Comparison of ENCODE assay signal across 25 cellular contexts in genomic region chr16:57432989-57433388, GRCh38. TPM values are rescaled to one million over a fixed set of nuclear protein-coding genes. Genes with fewer than 3 reads are reported as not detected.
DNase-seq lines count a peak whose midpoint lies in the region; ATAC-seq, FAIRE-seq and TF ChIP-seq lines count a peak whose summit lies in the region.
"Had no signal": no experiment of that assay in that cellular context is flagged by ENCODE, and none has a peak within 500 bp of the region (broad histone marks: within the 10 kb centered on the region; RNA-seq: fewer than 3 reads in every experiment).

No MANE protein-coding gene starts in this region.

- no peak for TF ChIP-seq RAD21 in HepG2 (CRISPR knock-in tag; IDR thresholded peaks at IDR 0.05)

- no peaks in the 10 kb centered on the region for H3K79me2 ChIP-seq in HepG2 (ENCODE audit: insufficient read depth, low read length)

- peak overlapping the region; percentile 9 for H3K27ac ChIP-seq in HepG2 (ENCODE audit: extremely low read length, insufficient read depth, low read length)
- no peak overlapping the region for H3K27ac ChIP-seq in right lobe of liver
- peak overlapping the region; percentile 81 for H3K27ac ChIP-seq in thymus (ENCODE audit: low read depth)

- 100% methylated on average over 3 of the region's 3 CpGs for WGBS in HepG2 (ENCODE audit: low lambda C conversion rate)
- WGBS in right lobe of liver (ENCODE audit: insufficient coverage, low coverage, low lambda C conversion rate, missing lambda C conversion rate) = 93% methylated on average over 3 of the region's 3 CpGs
- WGBS in thymus = 96% methylated on average over 3 of the region's 3 CpGs

- H4K20me1 ChIP-seq in HepG2 (ENCODE audit: insufficient read depth, low read length) = no peaks in the 10 kb centered on the region

- H3K4me1 Mint-ChIP-seq in activated CD4-positive, alpha-beta T cell treated with anti-CD3 and anti-CD28 coated beads, Interleukin-2, amount 10 ng/mL, durations not matched to agents 7 days and 5 days = peaks cover 17% of the 10 kb centered on the region

- peak overlapping the region; percentile 31 for H3K27ac Mint-ChIP-seq in activated CD4-positive, alpha-beta T cell treated with anti-CD3 and anti-CD28 coated beads, Interleukin-2, amount 10 ng/mL, durations not matched to agents 7 days and 5 days

- no peak overlapping the region for H3K4me3 Mint-ChIP-seq in activated CD4-positive, alpha-beta T cell treated with anti-CD3 and anti-CD28 coated beads, Interleukin-2, amount 10 ng/mL, durations not matched to agents 7 days and 5 days

- in situ Hi-C loops in HepG2 (cut with HindIII; ENCODE audit: extremely low pct_ligation_motif_present, low pct_unique_long_range_greater_than_20kb) = no loop called here

- no peaks in the 10 kb centered on the region for H3K27me3 Mint-ChIP-seq in activated CD4-positive, alpha-beta T cell treated with anti-CD3 and anti-CD28 coated beads, Interleukin-2, amount 10 ng/mL, durations not matched to agents 7 days and 5 days

- ATAC-seq in HepG2 = peak; percentile 38
- ATAC-seq in right lobe of liver = no peak
- peak; percentile 54 for ATAC-seq in esophagus mucosa
- no peak for ATAC-seq in HG03378 (IDR thresholded peaks at IDR 0.05; ENCODE audit: unreplicated experiment)

- H3K4me2 ChIP-seq in HepG2 (ENCODE audit: low read depth, low read length) = no peak overlapping the region

- peaks cover 60% of the 10 kb centered on the region for H3K36me3 Mint-ChIP-seq in activated CD4-positive, alpha-beta T cell treated with anti-CD3 and anti-CD28 coated beads, Interleukin-2, amount 10 ng/mL, durations not matched to agents 7 days and 5 days (ENCODE audit: low read depth)

- intact Hi-C loops in HepG2 (cut with micrococcal nuclease; ENCODE audit: unreplicated experiment) = no loop called here
- intact Hi-C loops in right lobe of liver (cut with DNase I) = no loop called here

- CTCF ChIA-PET in activated CD4-positive, alpha-beta T cell treated with anti-CD3 and anti-CD28 coated beads, Interleukin-2, amount 10 ng/mL, durations not matched to agents 7 days and 5 days (lab: Charles Lee) = interaction anchor here (1.0 to 2.8 kb wide), 5 partner anchors 10 to 33 kb away, joined by 3 to 14 read pairs (median 5); partner anchors contain the start of genes CIAPIN1, COQ9 and POLR2C
- CTCF ChIA-PET in HepG2 (lab: Yijun Ruan, JAX; ENCODE audit: low intra/inter-chr PET ratio, low total read pairs) = interaction anchor here (1.2 kb wide), 1 partner anchor 14 kb away, joined by 4 read pairs; no protein-coding TSS in a partner anchor

- TF ChIP-seq EP300 in HepG2 (IDR thresholded peaks at IDR 0.05; ENCODE audit: low read depth in 2 of 2, low read length in 2 of 2) (no peak), HepG2 (CRISPR knock-in tag; IDR thresholded peaks at IDR 0.05; ENCODE audit: borderline replicate concordance) (no peak)

- H3K27me3 ChIP-seq in HepG2 (ENCODE audit: control insufficient read depth in 1 of 2, insufficient read depth in 2 of 2, low read length in 2 of 2) = no peaks in the 10 kb centered on the region
- no peaks in the 10 kb centered on the region for H3K27me3 ChIP-seq in right lobe of liver
- H3K27me3 ChIP-seq in thymus (ENCODE audit: control insufficient read depth, insufficient read depth) = no peaks in the 10 kb centered on the region
- H3K27me3 ChIP-seq: Peyer's patch had no signal

- TF ChIP-seq CTCF in HepG2 (CRISPR knock-in tag; IDR thresholded peaks at IDR 0.05) (no peak), right lobe of liver (IDR thresholded peaks at IDR 0.05) (no peak)

- H3K36me3 ChIP-seq in HepG2 (replicated peaks in 1 of 2; ENCODE audit: control insufficient read depth in 1 of 2, insufficient read depth in 2 of 2, low read length in 2 of 2) (peaks cover 31 to 77% of the 10 kb centered on the region in 2 experiments), right lobe of liver (peaks cover 3 to 93% (median 57%) of the 10 kb centered on the region in 4 donors), thymus (ENCODE audit: control insufficient read depth, insufficient read depth) (peaks cover 59% of the 10 kb centered on the region)

- no peaks in the 10 kb centered on the region for H3K9me3 Mint-ChIP-seq in activated CD4-positive, alpha-beta T cell treated with anti-CD3 and anti-CD28 coated beads, Interleukin-2, amount 10 ng/mL, durations not matched to agents 7 days and 5 days

- BruUV-seq in HepG2 (replicated peaks; lab: Mats Ljungman, UMichigan) = no TSS peak

- H3K9me3 ChIP-seq in HepG2 (ENCODE audit: low read length) (no peaks in the 10 kb centered on the region), right lobe of liver (no peaks in the 10 kb centered on the region), thymus (ENCODE audit: control insufficient read depth) (no peaks in the 10 kb centered on the region)
- H3K9me3 ChIP-seq: Peyer's patch had no signal

- FAIRE-seq in HepG2 (lab: Jason Lieb, UNC) = no peak
- FAIRE-seq: D721Med had no signal

- H3K4me3 ChIP-seq in HepG2 (replicated peaks in 1 of 3; ENCODE audit: insufficient read depth in 1 of 3, low read depth in 2 of 3, low read length in 3 of 3) (no peak overlapping the region), right lobe of liver (no peak overlapping the region), thymus (ENCODE audit: low read length) (no peak overlapping the region)
- H3K4me3 ChIP-seq: Peyer's patch had no signal

- H3K4me1 ChIP-seq in HepG2 (ENCODE audit: insufficient read depth, low read length) (peaks cover 16% of the 10 kb centered on the region), right lobe of liver (peaks cover 0 to 9% (median 0%) of the 10 kb centered on the region in 4 donors), thymus (ENCODE audit: control insufficient read depth, insufficient read depth, low read length) (peaks cover 23% of the 10 kb centered on the region)
- H3K4me1 ChIP-seq: Peyer's patch had no signal

- H2AFZ ChIP-seq in HepG2 (ENCODE audit: low read length) = no peak overlapping the region

- POLR2A ChIA-PET in activated CD4-positive, alpha-beta T cell treated with anti-CD3 and anti-CD28 coated beads, Interleukin-2, amount 10 ng/mL, durations not matched to agents 7 days and 5 days (lab: Charles Lee) = no interaction called here
- POLR2A ChIA-PET in HepG2 (lab: Yijun Ruan, JAX) = interaction anchor here (1.0 to 3.0 kb wide), 8 partner anchors 14 to 247 kb away, joined by 3 to 44 read pairs (median 5); partner anchors contain the start of genes CIAPIN1, COQ9, CX3CL1 and POLR2C

- H3K9ac ChIP-seq in HepG2 (ENCODE audit: insufficient read depth, low read depth, low read length) = no peak overlapping the region

- no peak for DNase-seq in activated CD4-positive, alpha-beta T cell treated with anti-CD3 and anti-CD28 coated beads, Interleukin-2, amount 10 ng/mL, durations not matched to agents 7 days and 5 days
- DNase-seq in activated CD4-positive, alpha-beta T cell treated with anti-CD3 and anti-CD28 coated beads, Interleukin-2, amount 50 U/mL, for 48 hours = no peak
- no peak for DNase-seq in HepG2 (ENCODE audit: low spot score)
- DNase-seq in right lobe of liver = no peak
- DNase-seq in NCI-H510A treated with DMSO at 0.1 percent for 48 hours (lab: John Stamatoyannopoulos, UW) = no peak
- DNase-seq: AML-193, C1 segment of cervical spinal cord, EL, Karpas-422, MV-4-11, NCI-H1105 treated with DMSO at 0.1 percent for 48 hours, NCI-H2029 treated with DMSO at 0.1 percent for 48 hours, NCI-H2171, NCI-H345, NCI-H524 treated with DMSO at 0.1 percent for 48 hours, NCI-H82, Peyer's patch had no signal

- TF ChIP-seq POLR2A in HepG2 (IDR thresholded peaks at IDR 0.05; ENCODE audit: insufficient read depth in 1 of 2, low read depth in 2 of 2, low read length in 2 of 2) (no peak), right lobe of liver (IDR thresholded peaks at IDR 0.05) (no peak)

RNA-seq across cellular contexts. Expression of gene CIAPIN1, which starts 14.2 kb away (rescaled TPM):
- total RNA-seq in activated CD4-positive, alpha-beta T cell treated with anti-CD3 and anti-CD28 coated beads, Interleukin-2, amount 10 ng/mL, durations not matched to agents 7 days and 5 days = 10 to 100 TPM; 45.8 to 61.8 TPM
- total RNA-seq in HepG2 (2016; rRNA removed; fragmentation: Illumina TruSeq; extraction: Trizol) = 89.7 and 113 TPM in 2 replicates
- total RNA-seq in HepG2 (2016; cell fraction: cytosol; rRNA removed; fragmentation: Illumina TruSeq; extraction: Trizol; ENCODE audit: low read depth) = 19.4 and 23.1 TPM in 2 replicates
- 88.9 and 116 TPM in 2 replicates for total RNA-seq in HepG2 (2016; cell fraction: insoluble cytoplasmic fraction; rRNA removed; fragmentation: Illumina TruSeq; extraction: Trizol)
- total RNA-seq in HepG2 (2016; cell fraction: membrane; rRNA removed; fragmentation: Illumina TruSeq; extraction: Trizol) = 31.7 and 33.1 TPM in 2 replicates
- total RNA-seq in HepG2 (2016; cell fraction: nucleus; rRNA removed; fragmentation: Illumina TruSeq; extraction: Trizol) = 39.3 and 39.9 TPM in 2 replicates
- polyA plus RNA-seq in HepG2 (2011; rRNA removed) = 62.4 and 69.3 TPM in 2 replicates
- polyA plus RNA-seq in HepG2 (2011; cell fraction: cytosol; rRNA removed) = 56.5 and 68.4 TPM in 2 replicates
- 23.6 and 32.7 TPM in 2 replicates for polyA plus RNA-seq in HepG2 (2011; cell fraction: nucleus; rRNA removed)
- polyA plus RNA-seq in HepG2 (2012) = 47.4 and 50.8 TPM in 2 replicates
- 10.3 and 11.8 TPM in 2 replicates for polyA plus RNA-seq in HepG2 (2016; cell fraction: cytosol; fragmentation: Illumina TruSeq; extraction: Trizol; ENCODE audit: low read depth)
- polyA plus RNA-seq in HepG2 (2016; cell fraction: insoluble cytoplasmic fraction; fragmentation: Illumina TruSeq; extraction: Trizol; ENCODE audit: low read depth) = 109 and 116 TPM in 2 replicates
- 17.0 and 17.1 TPM in 2 replicates for polyA plus RNA-seq in HepG2 (2016; cell fraction: membrane; fragmentation: Illumina TruSeq; extraction: Trizol; ENCODE audit: low read depth)
- polyA plus RNA-seq in HepG2 (2016; cell fraction: nucleus; fragmentation: Illumina TruSeq; extraction: Trizol; ENCODE audit: insufficient read depth, low read depth) = 67.4 and 77.6 TPM in 2 replicates
- polyA minus RNA-seq in HepG2 (2011; rRNA and poly(A)+ RNA removed; ENCODE audit: low replicate concordance) = 47.0 and 64.1 TPM in 2 replicates
- polyA minus RNA-seq in HepG2 (2011; cell fraction: cytosol; rRNA and poly(A)+ RNA removed) = 25.8 and 25.9 TPM in 2 replicates
- polyA minus RNA-seq in HepG2 (2011; cell fraction: nucleus; rRNA and poly(A)+ RNA removed) = 23.2 and 35.6 TPM in 2 replicates
- 10 to 100 TPM; 23.3 to 27.4 (median 23.9) TPM for total RNA-seq in right lobe of liver
- total RNA-seq in esophagus mucosa = 52.4 TPM
- polyA plus RNA-seq in thymus = 61.9 TPM

RNA-seq across cellular contexts. Expression of gene COQ9, which starts 14.3 kb away (rescaled TPM):
- 10 to 100 TPM; 39.8 to 41.1 TPM for total RNA-seq in activated CD4-positive, alpha-beta T cell treated with anti-CD3 and anti-CD28 coated beads, Interleukin-2, amount 10 ng/mL, durations not matched to agents 7 days and 5 days
- total RNA-seq in HepG2 (2016; rRNA removed; fragmentation: Illumina TruSeq; extraction: Trizol) (57.5 and 62.0 TPM in 2 replicates), right lobe of liver (10 to 100 TPM; 43.2 to 81.4 (median 55.3) TPM), esophagus mucosa (44.6 TPM)
- 12.2 and 13.5 TPM in 2 replicates for total RNA-seq in HepG2 (2016; cell fraction: cytosol; rRNA removed; fragmentation: Illumina TruSeq; extraction: Trizol; ENCODE audit: low read depth)
- 57.7 and 61.8 TPM in 2 replicates for total RNA-seq in HepG2 (2016; cell fraction: insoluble cytoplasmic fraction; rRNA removed; fragmentation: Illumina TruSeq; extraction: Trizol)
- total RNA-seq in HepG2 (2016; cell fraction: membrane; rRNA removed; fragmentation: Illumina TruSeq; extraction: Trizol) = 29.6 and 29.7 TPM in 2 replicates
- total RNA-seq in HepG2 (2016; cell fraction: nucleus; rRNA removed; fragmentation: Illumina TruSeq; extraction: Trizol) = 48.3 and 49.8 TPM in 2 replicates
- polyA plus RNA-seq in HepG2 (2011; rRNA removed) (104 and 108 TPM in 2 replicates), thymus (67.5 TPM)
- 77.6 and 88.3 TPM in 2 replicates for polyA plus RNA-seq in HepG2 (2011; cell fraction: cytosol; rRNA removed)
- 174 and 196 TPM in 2 replicates for polyA plus RNA-seq in HepG2 (2011; cell fraction: nucleus; rRNA removed)
- polyA plus RNA-seq in HepG2 (2012) = 35.1 and 40.7 TPM in 2 replicates
- polyA plus RNA-seq in HepG2 (2016; cell fraction: cytosol; fragmentation: Illumina TruSeq; extraction: Trizol; ENCODE audit: low read depth) = 7.1 and 7.4 TPM in 2 replicates
- polyA plus RNA-seq in HepG2 (2016; cell fraction: insoluble cytoplasmic fraction; fragmentation: Illumina TruSeq; extraction: Trizol; ENCODE audit: low read depth) = 56.0 and 60.7 TPM in 2 replicates
- 17.9 and 18.7 TPM in 2 replicates for polyA plus RNA-seq in HepG2 (2016; cell fraction: membrane; fragmentation: Illumina TruSeq; extraction: Trizol; ENCODE audit: low read depth)
- 89.6 and 91.0 TPM in 2 replicates for polyA plus RNA-seq in HepG2 (2016; cell fraction: nucleus; fragmentation: Illumina TruSeq; extraction: Trizol; ENCODE audit: insufficient read depth, low read depth)
- polyA minus RNA-seq in HepG2 (2011; rRNA and poly(A)+ RNA removed; ENCODE audit: low replicate concordance) = 78.3 and 147 TPM in 2 replicates
- 25.2 and 27.3 TPM in 2 replicates for polyA minus RNA-seq in HepG2 (2011; cell fraction: cytosol; rRNA and poly(A)+ RNA removed)
- polyA minus RNA-seq in HepG2 (2011; cell fraction: nucleus; rRNA and poly(A)+ RNA removed) = 48.0 and 60.5 TPM in 2 replicates

RNA-seq across cellular contexts. Expression of gene CCL17, which starts 28.4 kb away (rescaled TPM):
- total RNA-seq in activated CD4-positive, alpha-beta T cell treated with anti-CD3 and anti-CD28 coated beads, Interleukin-2, amount 10 ng/mL, durations not matched to agents 7 days and 5 days = under 1 TPM; 0.40 to 0.42 TPM
- total RNA-seq in HepG2 (2016; rRNA removed; fragmentation: Illumina TruSeq; extraction: Trizol) = not detected in 2 replicates
- total RNA-seq in HepG2 (2016; cell fraction: cytosol; rRNA removed; fragmentation: Illumina TruSeq; extraction: Trizol; ENCODE audit: low read depth) = not detected in 2 replicates
- not detected in 2 replicates for total RNA-seq in HepG2 (2016; cell fraction: insoluble cytoplasmic fraction; rRNA removed; fragmentation: Illumina TruSeq; extraction: Trizol)
- total RNA-seq in HepG2 (2016; cell fraction: membrane; rRNA removed; fragmentation: Illumina TruSeq; extraction: Trizol) = not detected in 2 replicates
- not detected in 2 replicates for total RNA-seq in HepG2 (2016; cell fraction: nucleus; rRNA removed; fragmentation: Illumina TruSeq; extraction: Trizol)
- not detected in 2 replicates for polyA plus RNA-seq in HepG2 (2011; rRNA removed)
- polyA plus RNA-seq in HepG2 (2011; cell fraction: cytosol; rRNA removed) = not detected in 2 replicates
- polyA plus RNA-seq in HepG2 (2011; cell fraction: nucleus; rRNA removed) = not detected in 2 replicates
- not detected in 2 replicates for polyA plus RNA-seq in HepG2 (2012)
- polyA plus RNA-seq in HepG2 (2016; cell fraction: cytosol; fragmentation: Illumina TruSeq; extraction: Trizol; ENCODE audit: low read depth) = not detected in 2 replicates
- not detected in 2 replicates for polyA plus RNA-seq in HepG2 (2016; cell fraction: insoluble cytoplasmic fraction; fragmentation: Illumina TruSeq; extraction: Trizol; ENCODE audit: low read depth)
- not detected in 2 replicates for polyA plus RNA-seq in HepG2 (2016; cell fraction: membrane; fragmentation: Illumina TruSeq; extraction: Trizol; ENCODE audit: low read depth)
- not detected in 2 replicates for polyA plus RNA-seq in HepG2 (2016; cell fraction: nucleus; fragmentation: Illumina TruSeq; extraction: Trizol; ENCODE audit: insufficient read depth, low read depth)
- polyA minus RNA-seq in HepG2 (2011; rRNA and poly(A)+ RNA removed; ENCODE audit: low replicate concordance) = not detected in 2 replicates
- polyA minus RNA-seq in HepG2 (2011; cell fraction: cytosol; rRNA and poly(A)+ RNA removed) = not detected in 2 replicates
- not detected in 2 replicates for polyA minus RNA-seq in HepG2 (2011; cell fraction: nucleus; rRNA and poly(A)+ RNA removed)
- not detected for total RNA-seq in right lobe of liver
- total RNA-seq in esophagus mucosa = 1.6 TPM
- polyA plus RNA-seq in thymus = 38.6 TPM
- total RNA-seq: H4, M059J, OCI-LY7, Peyer's patch had no signal
- polyA plus RNA-seq: AG04450 had no signal

RNA-seq across cellular contexts. Expression of gene POLR2C, which starts 29.5 kb away (rescaled TPM):
- 10 to 100 TPM; 54.0 to 55.0 TPM for total RNA-seq in activated CD4-positive, alpha-beta T cell treated with anti-CD3 and anti-CD28 coated beads, Interleukin-2, amount 10 ng/mL, durations not matched to agents 7 days and 5 days
- total RNA-seq in HepG2 (2016; rRNA removed; fragmentation: Illumina TruSeq; extraction: Trizol) = 104 and 146 TPM in 2 replicates
- total RNA-seq in HepG2 (2016; cell fraction: cytosol; rRNA removed; fragmentation: Illumina TruSeq; extraction: Trizol; ENCODE audit: low read depth) = 18.6 and 24.2 TPM in 2 replicates
- total RNA-seq in HepG2 (2016; cell fraction: insoluble cytoplasmic fraction; rRNA removed; fragmentation: Illumina TruSeq; extraction: Trizol) = 103 and 154 TPM in 2 replicates
- 49.1 and 55.4 TPM in 2 replicates for total RNA-seq in HepG2 (2016; cell fraction: membrane; rRNA removed; fragmentation: Illumina TruSeq; extraction: Trizol)
- 54.3 and 64.6 TPM in 2 replicates for total RNA-seq in HepG2 (2016; cell fraction: nucleus; rRNA removed; fragmentation: Illumina TruSeq; extraction: Trizol)
- polyA plus RNA-seq in HepG2 (2011; rRNA removed) = 199 and 216 TPM in 2 replicates
- 226 and 249 TPM in 2 replicates for polyA plus RNA-seq in HepG2 (2011; cell fraction: cytosol; rRNA removed)
- polyA plus RNA-seq in HepG2 (2011; cell fraction: nucleus; rRNA removed) = 143 and 144 TPM in 2 replicates
- polyA plus RNA-seq in HepG2 (2012) = 72.5 and 84.4 TPM in 2 replicates
- 18.7 and 20.9 TPM in 2 replicates for polyA plus RNA-seq in HepG2 (2016; cell fraction: cytosol; fragmentation: Illumina TruSeq; extraction: Trizol; ENCODE audit: low read depth)
- polyA plus RNA-seq in HepG2 (2016; cell fraction: insoluble cytoplasmic fraction; fragmentation: Illumina TruSeq; extraction: Trizol; ENCODE audit: low read depth) = 169 and 175 TPM in 2 replicates
- polyA plus RNA-seq in HepG2 (2016; cell fraction: membrane; fragmentation: Illumina TruSeq; extraction: Trizol; ENCODE audit: low read depth) = 41.6 and 42.2 TPM in 2 replicates
- polyA plus RNA-seq in HepG2 (2016; cell fraction: nucleus; fragmentation: Illumina TruSeq; extraction: Trizol; ENCODE audit: insufficient read depth, low read depth) = 94.8 and 102 TPM in 2 replicates
- 302 and 354 TPM in 2 replicates for polyA minus RNA-seq in HepG2 (2011; rRNA and poly(A)+ RNA removed; ENCODE audit: low replicate concordance)
- polyA minus RNA-seq in HepG2 (2011; cell fraction: cytosol; rRNA and poly(A)+ RNA removed) = 134 and 135 TPM in 2 replicates
- 124 and 139 TPM in 2 replicates for polyA minus RNA-seq in HepG2 (2011; cell fraction: nucleus; rRNA and poly(A)+ RNA removed)
- 10 to 100 TPM; 27.7 to 70.2 (median 35.4) TPM for total RNA-seq in right lobe of liver
- total RNA-seq in esophagus mucosa = 32.0 TPM
- polyA plus RNA-seq in thymus = 56.5 TPM

RNA-seq across cellular contexts. Expression of gene DOK4, which starts 53.3 kb away (rescaled TPM):
- total RNA-seq in activated CD4-positive, alpha-beta T cell treated with anti-CD3 and anti-CD28 coated beads, Interleukin-2, amount 10 ng/mL, durations not matched to agents 7 days and 5 days = 1 to 10 TPM; 2.3 to 2.7 TPM
- 52.7 and 55.5 TPM in 2 replicates for total RNA-seq in HepG2 (2016; rRNA removed; fragmentation: Illumina TruSeq; extraction: Trizol)
- 23.8 and 26.8 TPM in 2 replicates for total RNA-seq in HepG2 (2016; cell fraction: cytosol; rRNA removed; fragmentation: Illumina TruSeq; extraction: Trizol; ENCODE audit: low read depth)
- total RNA-seq in HepG2 (2016; cell fraction: insoluble cytoplasmic fraction; rRNA removed; fragmentation: Illumina TruSeq; extraction: Trizol) = 51.4 and 51.5 TPM in 2 replicates
- 58.5 and 70.1 TPM in 2 replicates for total RNA-seq in HepG2 (2016; cell fraction: membrane; rRNA removed; fragmentation: Illumina TruSeq; extraction: Trizol)
- 32.8 and 34.6 TPM in 2 replicates for total RNA-seq in HepG2 (2016; cell fraction: nucleus; rRNA removed; fragmentation: Illumina TruSeq; extraction: Trizol)
- 70.0 and 92.5 TPM in 2 replicates for polyA plus RNA-seq in HepG2 (2011; rRNA removed)
- polyA plus RNA-seq in HepG2 (2011; cell fraction: cytosol; rRNA removed) = 59.9 and 66.8 TPM in 2 replicates
- polyA plus RNA-seq in HepG2 (2011; cell fraction: nucleus; rRNA removed) = 136 and 138 TPM in 2 replicates
- 41.9 and 45.8 TPM in 2 replicates for polyA plus RNA-seq in HepG2 (2012)
- 31.1 and 35.0 TPM in 2 replicates for polyA plus RNA-seq in HepG2 (2016; cell fraction: cytosol; fragmentation: Illumina TruSeq; extraction: Trizol; ENCODE audit: low read depth)
- polyA plus RNA-seq in HepG2 (2016; cell fraction: insoluble cytoplasmic fraction; fragmentation: Illumina TruSeq; extraction: Trizol; ENCODE audit: low read depth) = 59.2 and 63.5 TPM in 2 replicates
- 57.7 and 60.6 TPM in 2 replicates for polyA plus RNA-seq in HepG2 (2016; cell fraction: membrane; fragmentation: Illumina TruSeq; extraction: Trizol; ENCODE audit: low read depth)
- polyA plus RNA-seq in HepG2 (2016; cell fraction: nucleus; fragmentation: Illumina TruSeq; extraction: Trizol; ENCODE audit: insufficient read depth, low read depth) = 72.2 and 73.9 TPM in 2 replicates
- polyA minus RNA-seq in HepG2 (2011; rRNA and poly(A)+ RNA removed; ENCODE audit: low replicate concordance) = 45.3 and 104 TPM in 2 replicates
- 28.8 and 30.7 TPM in 2 replicates for polyA minus RNA-seq in HepG2 (2011; cell fraction: cytosol; rRNA and poly(A)+ RNA removed)
- polyA minus RNA-seq in HepG2 (2011; cell fraction: nucleus; rRNA and poly(A)+ RNA removed) = 20.1 and 26.6 TPM in 2 replicates
- total RNA-seq in right lobe of liver = 10 to 100 TPM; 20.0 to 62.1 (median 36.7) TPM
- 25.0 TPM for total RNA-seq in esophagus mucosa
- polyA plus RNA-seq in thymus = 11.8 TPM

Comparison
In these comparisons a context has a peak if more than half of its experiments do, and no peak if none do; other contexts are left out.
1. ATAC-seq: peak in HepG2 (single experiment) and esophagus mucosa (single experiment); none in right lobe of liver (0 of 4) and HG03378 (single experiment).
2. H3K27ac ChIP-seq: peak in HepG2 (single experiment) and thymus (single experiment); none in right lobe of liver (0 of 3).